8 cellular contexts compared by ENCODE assay signal in genomic region chr13:113296842-113297369, GRCh38. TPM values are rescaled to one million over a fixed set of nuclear protein-coding genes. Genes with fewer than 3 reads are reported as not detected.
DNase-seq lines count a peak whose midpoint lies in the region; ATAC-seq and TF ChIP-seq lines count a peak whose summit lies in the region.

LAMP1 (plus strand) TSS chr13:113297239; CDS start chr13:113297435, 196 bp downstream.

- ATAC-seq in HG03457 (IDR thresholded peaks at IDR 0.05; ENCODE audit: unreplicated experiment), result peak; percentile 52

- no peaks in the 10 kb centered on the region for H3K4me1 ChIP-seq in BE2C

- DNase-seq in BE2C (peak; percentile 99), GM19240 (ENCODE audit: insufficient read length, low spot score) (peak; percentile 94), NCI-H524 treated with DMSO at 0.1 percent for 48 hours (lab: John Stamatoyannopoulos, UW) (peak; percentile 16), choroid plexus epithelial cell (ENCODE audit: low read depth) (peak; percentile 99), kidney glomerular epithelial cell (lab: John Stamatoyannopoulos, UW) (peak; percentile 66)
- DNase-seq in activated CD4-positive, alpha-beta T cell treated with anti-CD3 and anti-CD28 coated beads for 4 hours, result peak; percentile 98
- DNase-seq in stimulated activated CD4-positive, alpha-beta T cell treated with anti-CD3 and anti-CD28 coated beads, Interleukin-15, amount 100 ng/mL, for 48 hours (ENCODE audit: low read depth in 2 of 2), result peak; percentile 97 to 98

- no peak for TF ChIP-seq CTCF in BE2C (IDR thresholded peaks at IDR 0.05; ENCODE audit: low read depth, low read length)
- TF ChIP-seq CTCF in choroid plexus epithelial cell (conservative IDR thresholded peaks at IDR 0.05; ENCODE audit: low read depth, low read length), result no peak

- no peaks in the 10 kb centered on the region for H3K36me3 ChIP-seq in BE2C

- H3K27me3 ChIP-seq in BE2C, result peaks cover 16% of the 10 kb centered on the region

- peak within 1 kb of the TSS; percentile 96 for H3K4me3 ChIP-seq in BE2C (ENCODE audit: low read depth, low read length)
- H3K4me3 ChIP-seq in choroid plexus epithelial cell (ENCODE audit: low read depth, low read length), result peak within 1 kb of the TSS; percentile 89

- no peaks in the 10 kb centered on the region for H3K9me3 ChIP-seq in BE2C

RNA-seq across cellular contexts. Expression of gene LAMP1, which starts in this region (rescaled TPM):
- 138 TPM for polyA plus RNA-seq in BE2C (2012; ENCODE audit: insufficient read depth, insufficient read length, low read depth)

Comparison
In these comparisons a context has a peak if more than half of its experiments do, and no peak if none do; other contexts are left out.
1. Peak in every context shown above with its lines: DNase-seq, ATAC-seq and H3K4me3 ChIP-seq.
2. DNase-seq: peak in every context shown above with its lines; median percentile 99 in BE2C; 99 in choroid plexus epithelial cell; 98 in activated CD4-positive, alpha-beta T cell treated with anti-CD3 and anti-CD28 coated beads for 4 hours; 98 in stimulated activated CD4-positive, alpha-beta T cell treated with anti-CD3 and anti-CD28 coated beads, Interleukin-15, amount 100 ng/mL, for 48 hours; 94 in GM19240; 66 in kidney glomerular epithelial cell; 16 in NCI-H524 treated with DMSO at 0.1 percent for 48 hours.